In the genomic region with DNA sequence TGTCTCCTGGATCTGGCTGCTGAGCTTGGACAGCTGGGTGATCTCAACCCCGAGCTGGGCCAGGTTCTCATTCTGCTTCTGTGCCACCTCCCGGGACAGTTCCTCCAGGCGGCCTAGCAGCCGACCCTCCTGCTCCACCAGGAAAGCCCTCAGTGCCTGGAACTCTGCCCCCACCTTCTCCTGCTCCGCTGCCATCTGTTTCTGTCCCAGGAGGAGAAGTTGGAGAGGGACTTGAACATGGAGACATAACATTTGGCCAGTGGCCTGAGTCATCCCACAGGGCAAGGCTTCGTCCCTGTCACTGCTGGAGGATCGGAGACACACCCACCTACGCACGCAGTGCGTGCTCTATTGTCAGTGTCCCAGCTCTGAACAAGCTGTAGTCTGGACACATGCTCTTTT, we compare ENCODE assay signal across 1 cellular context.
TF ChIP-seq lines count a peak whose summit lies in the region.

No MANE protein-coding gene starts in this region.

TF ChIP-seq in K562, 482 proteins besides CTCF, POLR2A, EP300 and RAD21 (continued from another document):
- TF ChIP-seq ZNF318 (IDR thresholded peaks at IDR 0.05; ENCODE audit: borderline replicate concordance in 1 of 2, low read depth in 1 of 2) (no peak), PYGO2 (tag; IDR thresholded peaks at IDR 0.05) (no peak), ZNF740 (CRISPR knock-in tag; IDR thresholded peaks at IDR 0.05) (no peak), ZNF740 (tag; IDR thresholded peaks at IDR 0.05) (no peak), NFE2 (IDR thresholded peaks at IDR 0.05; ENCODE audit: low read depth) (peak; percentile 59), MEF2D (tag; conservative IDR thresholded peaks at IDR 0.05; ENCODE audit: low read depth) (no peak), FOSL1 (tag; conservative IDR thresholded peaks at IDR 0.05) (peak; percentile 55), CREB3L1 (IDR thresholded peaks at IDR 0.05; ENCODE audit: borderline replicate concordance, low read depth) (no peak), TCF15 (CRISPR knock-in tag; IDR thresholded peaks at IDR 0.05) (no peak), MECOM (CRISPR knock-in tag; IDR thresholded peaks at IDR 0.05) (peak; percentile 15; the same call in 1 of the 2 replicates), MXI1 (IDR thresholded peaks at IDR 0.05; ENCODE audit: low read depth, low read length) (no peak), ZNF354B (CRISPR knock-in tag; IDR thresholded peaks at IDR 0.05) (no peak), EZH2 (IDR thresholded peaks at IDR 0.05; ENCODE audit: borderline replicate concordance, low read depth, low read length) (no peak), CCNT2 (IDR thresholded peaks at IDR 0.05; ENCODE audit: borderline replicate concordance, extremely low read depth, insufficient read length, low read depth, low read length) (no peak), HDAC1 (IDR thresholded peaks at IDR 0.05) (0 out of 4 replicates have a peak, but pooled peaks of 1 of the 2 experiments have one; percentile 24), ARID1B (IDR thresholded peaks at IDR 0.05) (0 out of 2 replicates have a peak, but pooled peaks have one; percentile 15), PHF21A (IDR thresholded peaks at IDR 0.05; ENCODE audit: borderline replicate concordance, low read depth) (no peak), HDAC6 (IDR thresholded peaks at IDR 0.05; ENCODE audit: low read depth, low read length) (no peak), ZBTB17 (CRISPR knock-in tag; IDR thresholded peaks at IDR 0.05) (no peak), JUND (IDR thresholded peaks at IDR 0.05; ENCODE audit: borderline replicate concordance, low read depth, low read length) (peak; percentile 66; the same call in 1 of the 2 replicates), JUND (tag; IDR thresholded peaks at IDR 0.05; ENCODE audit: borderline replicate concordance, low read depth, low read length) (peak; percentile 55; the same call in 1 of the 3 replicates), BHLHE40 (IDR thresholded peaks at IDR 0.05; ENCODE audit: low read length) (0 out of 2 replicates have a peak, but pooled peaks have one; percentile 17), BRD4 (IDR thresholded peaks at IDR 0.05) (no peak), NR1H2 (CRISPR knock-in tag; IDR thresholded peaks at IDR 0.05) (no peak), ZNF408 (CRISPR knock-in tag; IDR thresholded peaks at IDR 0.05; ENCODE audit: low read depth) (no peak), RB1 (IDR thresholded peaks at IDR 0.05; ENCODE audit: low read depth) (no peak), TOE1 (IDR thresholded peaks at IDR 0.05; ENCODE audit: borderline replicate concordance) (no peak), TOE1 (CRISPR knock-in tag; IDR thresholded peaks at IDR 0.05; ENCODE audit: borderline replicate concordance, low read depth) (no peak), GMEB1 (CRISPR knock-in tag; IDR thresholded peaks at IDR 0.05) (peak; percentile 63; the same call in 1 of the 2 replicates), KAT8 (IDR thresholded peaks at IDR 0.05; ENCODE audit: low read depth) (no peak), ZNF232 (CRISPR knock-in tag; IDR thresholded peaks at IDR 0.05) (no peak), ELF4 (CRISPR knock-in tag; IDR thresholded peaks at IDR 0.05) (no peak), CGGBP1 (CRISPR knock-in tag; IDR thresholded peaks at IDR 0.05) (no peak)
- TF ChIP-seq, protein P1, sequence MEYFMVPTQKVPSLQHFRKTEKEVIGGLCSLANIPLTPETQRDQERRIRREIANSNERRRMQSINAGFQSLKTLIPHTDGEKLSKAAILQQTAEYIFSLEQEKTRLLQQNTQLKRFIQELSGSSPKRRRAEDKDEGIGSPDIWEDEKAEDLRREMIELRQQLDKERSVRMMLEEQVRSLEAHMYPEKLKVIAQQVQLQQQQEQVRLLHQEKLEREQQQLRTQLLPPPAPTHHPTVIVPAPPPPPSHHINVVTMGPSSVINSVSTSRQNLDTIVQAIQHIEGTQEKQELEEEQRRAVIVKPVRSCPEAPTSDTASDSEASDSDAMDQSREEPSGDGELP (CRISPR knock-in tag; IDR thresholded peaks at IDR 0.05; ENCODE audit: borderline replicate concordance): peak; percentile 9; the same call in 1 of the 2 replicates
- TF ChIP-seq, protein P2, sequence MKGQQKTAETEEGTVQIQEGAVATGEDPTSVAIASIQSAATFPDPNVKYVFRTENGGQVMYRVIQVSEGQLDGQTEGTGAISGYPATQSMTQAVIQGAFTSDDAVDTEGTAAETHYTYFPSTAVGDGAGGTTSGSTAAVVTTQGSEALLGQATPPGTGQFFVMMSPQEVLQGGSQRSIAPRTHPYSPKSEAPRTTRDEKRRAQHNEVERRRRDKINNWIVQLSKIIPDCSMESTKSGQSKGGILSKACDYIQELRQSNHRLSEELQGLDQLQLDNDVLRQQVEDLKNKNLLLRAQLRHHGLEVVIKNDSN (CRISPR knock-in tag; IDR thresholded peaks at IDR 0.05): no peak
- TF ChIP-seq, protein P3, sequence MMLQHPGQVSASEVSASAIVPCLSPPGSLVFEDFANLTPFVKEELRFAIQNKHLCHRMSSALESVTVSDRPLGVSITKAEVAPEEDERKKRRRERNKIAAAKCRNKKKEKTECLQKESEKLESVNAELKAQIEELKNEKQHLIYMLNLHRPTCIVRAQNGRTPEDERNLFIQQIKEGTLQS (IDR thresholded peaks at IDR 0.05): peak; percentile 56
- TF ChIP-seq, protein P3 (CRISPR knock-in tag; conservative IDR thresholded peaks at IDR 0.05): no peak
- TF ChIP-seq, protein P4, sequence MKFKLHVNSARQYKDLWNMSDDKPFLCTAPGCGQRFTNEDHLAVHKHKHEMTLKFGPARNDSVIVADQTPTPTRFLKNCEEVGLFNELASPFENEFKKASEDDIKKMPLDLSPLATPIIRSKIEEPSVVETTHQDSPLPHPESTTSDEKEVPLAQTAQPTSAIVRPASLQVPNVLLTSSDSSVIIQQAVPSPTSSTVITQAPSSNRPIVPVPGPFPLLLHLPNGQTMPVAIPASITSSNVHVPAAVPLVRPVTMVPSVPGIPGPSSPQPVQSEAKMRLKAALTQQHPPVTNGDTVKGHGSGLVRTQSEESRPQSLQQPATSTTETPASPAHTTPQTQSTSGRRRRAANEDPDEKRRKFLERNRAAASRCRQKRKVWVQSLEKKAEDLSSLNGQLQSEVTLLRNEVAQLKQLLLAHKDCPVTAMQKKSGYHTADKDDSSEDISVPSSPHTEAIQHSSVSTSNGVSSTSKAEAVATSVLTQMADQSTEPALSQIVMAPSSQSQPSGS (CRISPR knock-in tag; IDR thresholded peaks at IDR 0.05): no peak
